Comparison of ENCODE assay signal across 14 cellular contexts in genomic region chr12:75975692-75976091, GRCh38. TPM values are rescaled to one million over a fixed set of nuclear protein-coding genes. Genes with fewer than 3 reads are reported as not detected.
DNase-seq lines count a peak whose midpoint lies in the region; ATAC-seq and TF ChIP-seq lines count a peak whose summit lies in the region.
"Had no signal": no experiment of that assay in that cellular context is flagged by ENCODE, and none has a peak within 500 bp of the region (broad histone marks: within the 10 kb centered on the region; RNA-seq: fewer than 3 reads in every experiment).

No MANE protein-coding gene starts in this region.

- H2BK120ac ChIP-seq in H9 (ENCODE audit: low read depth, low read length, poor library complexity, severe bottlenecking), result no peak overlapping the region

- H3K4me3 Mint-ChIP-seq in H9, result no peak overlapping the region
- no peak overlapping the region for H3K4me3 Mint-ChIP-seq in effector memory CD8-positive, alpha-beta T cell
- H3K4me3 Mint-ChIP-seq in MCF 10A (ENCODE audit: unreplicated experiment), result no peak overlapping the region
- H3K4me3 Mint-ChIP-seq: naive thymus-derived CD4-positive, alpha-beta T cell had no signal

- BruUV-seq in OCI-LY7 (replicated peaks; lab: Mats Ljungman, UMichigan), result no TSS peak
- no TSS peak for BruUV-seq in MCF 10A (replicated peaks; lab: Mats Ljungman, UMichigan)

- H2AK5ac ChIP-seq in H9 (ENCODE audit: insufficient read length, low read length), result no peak overlapping the region

- no peaks in the 10 kb centered on the region for H3K9me2 ChIP-seq in OCI-LY7 (ENCODE audit: insufficient read depth, low read length)

- no peak overlapping the region for H2BK20ac ChIP-seq in H9 (ENCODE audit: low read depth, low read length, poor library complexity, severe bottlenecking)

- no peak overlapping the region for H3T11ph ChIP-seq in H9 (ENCODE audit: low read length)

- H3K14ac ChIP-seq in H9 (ENCODE audit: insufficient read depth, low read length), result no peak overlapping the region

- H3K18ac ChIP-seq in H9 (ENCODE audit: insufficient read length, low read depth, low read length), result no peak overlapping the region

- H3K9me3 Mint-ChIP-seq in H9 (no peaks in the 10 kb centered on the region), MCF 10A (ENCODE audit: unreplicated experiment) (no peaks in the 10 kb centered on the region)
- no peaks in the 10 kb centered on the region for H3K9me3 Mint-ChIP-seq in effector memory CD8-positive, alpha-beta T cell

- POLR2A ChIA-PET in OCI-LY7 (lab: Charles Lee) (interaction anchor here (0.5 to 1.2 kb wide), 3 partner anchors 11 to 27 kb away, joined by 3 read pairs; no protein-coding TSS in a partner anchor), MCF 10A (lab: Yijun Ruan, JAX) (interaction anchor here (0.6 to 0.7 kb wide), 2 partner anchors 45 to 69 kb away, joined by 3 read pairs; no protein-coding TSS in a partner anchor)

- H3K27ac Mint-ChIP-seq in H9 (peak overlapping the region in 2 of 3 experiments; percentile 24 to 37; a peak in 2 of 7 replicates), MCF 10A (ENCODE audit: low read depth, unreplicated experiment) (no peak overlapping the region)
- H3K27ac Mint-ChIP-seq in effector memory CD8-positive, alpha-beta T cell, result peak overlapping the region; percentile 38 to 86

- intact Hi-C loops in OCI-LY7 (cut with micrococcal nuclease; ENCODE audit: unreplicated experiment) (no loop called here), MCF 10A (cut with micrococcal nuclease) (loop anchor here (5.0 kb wide), 1 partner anchor 353 kb away; no protein-coding TSS in a partner anchor)

- CTCF ChIA-PET in OCI-LY7 (lab: Charles Lee; ENCODE audit: unreplicated experiment), result no interaction called here
- CTCF ChIA-PET in MCF 10A (lab: Yijun Ruan, JAX), result interaction anchor here (0.6 kb wide), 1 partner anchor 102 kb away, joined by 4 read pairs; no protein-coding TSS in a partner anchor

- TF ChIP-seq CTCF in H9 (conservative IDR thresholded peaks at IDR 0.05), result no peak
- TF ChIP-seq CTCF in OCI-LY7 (conservative IDR thresholded peaks at IDR 0.05; ENCODE audit: low read length), result no peak
- no peak for TF ChIP-seq CTCF in MCF 10A (IDR thresholded peaks at IDR 0.05; ENCODE audit: unreplicated experiment)

- no peak overlapping the region for H3K4ac ChIP-seq in H9 (ENCODE audit: low read depth, low read length)

- no peaks in the 10 kb centered on the region for H3K79me1 ChIP-seq in H9 (ENCODE audit: insufficient read depth, low read depth, low read length, poor library complexity, severe bottlenecking)

- H3K79me2 ChIP-seq in H9 (ENCODE audit: insufficient read depth, low read length), result no peaks in the 10 kb centered on the region
- H3K79me2 ChIP-seq in OCI-LY7 (ENCODE audit: insufficient read depth, low read depth, low read length), result no peaks in the 10 kb centered on the region

- H3K23ac ChIP-seq in H9 (ENCODE audit: insufficient read length, low read depth, low read length), result no peak overlapping the region

- no peak overlapping the region; a peak in 1 of 22 replicates for H3K9ac ChIP-seq in BLaER1 treated with 17β-estradiol and CSF1 and Interleukin-3, amounts not matched to agents 10 nM and 100 nM
- H3K9ac ChIP-seq in H9 (ENCODE audit: extremely low read depth, insufficient read length, low read length), result no peak overlapping the region

- no peaks in the 10 kb centered on the region for H3K36me3 ChIP-seq in BLaER1 treated with 17β-estradiol and CSF1 and Interleukin-3, amounts not matched to agents 10 nM and 100 nM
- H3K36me3 ChIP-seq in OCI-LY7 (ENCODE audit: insufficient read depth, low read length), result no peaks in the 10 kb centered on the region

- no CpG with 5 or more reads among the region's 2 CpGs for WGBS in H9 (ENCODE audit: extremely low coverage, insufficient read length, low lambda C conversion rate)

- H2AFZ ChIP-seq in H9 (ENCODE audit: low read length), result no peak overlapping the region
- H2AFZ ChIP-seq in OCI-LY7 (ENCODE audit: low read length), result peak overlapping the region; percentile 56; the same call in 1 of the 2 replicates

- H3K4me2 ChIP-seq in BLaER1 treated with 17β-estradiol and CSF1 and Interleukin-3, amounts not matched to agents 10 nM and 100 nM, result peak overlapping the region in 5 of 11 experiments; percentile 0 to 80 (median 79); a peak in 7 of 22 replicates
- no peak overlapping the region for H3K4me2 ChIP-seq in H9 (ENCODE audit: insufficient read depth, insufficient read length, low read length)
- no peak overlapping the region for H3K4me2 ChIP-seq in OCI-LY7 (ENCODE audit: low read length)

- no peaks in the 10 kb centered on the region for H3K27me3 Mint-ChIP-seq in H9 (ENCODE audit: low read depth)
- H3K27me3 Mint-ChIP-seq in effector memory CD8-positive, alpha-beta T cell, result no peaks in the 10 kb centered on the region
- H3K27me3 Mint-ChIP-seq in MCF 10A (ENCODE audit: insufficient read depth, unreplicated experiment), result no peaks in the 10 kb centered on the region
- H3K27me3 Mint-ChIP-seq: naive thymus-derived CD4-positive, alpha-beta T cell had no signal

- H3K23me2 ChIP-seq in H9 (ENCODE audit: insufficient read length, low read depth, low read length, poor library complexity, severe bottlenecking), result no peaks in the 10 kb centered on the region

- no peak overlapping the region for H2BK12ac ChIP-seq in H9 (ENCODE audit: insufficient read length, low read depth, low read length)

- H3K27ac ChIP-seq in BLaER1 treated with 17β-estradiol and CSF1 and Interleukin-3, amounts not matched to agents 10 nM and 100 nM, result peak overlapping the region in 6 of 11 experiments; percentile 6 to 80 (median 55); a peak in 9 of 22 replicates
- no peak overlapping the region for H3K27ac ChIP-seq in H9 (ENCODE audit: insufficient read length, low read depth, low read length)
- no peak overlapping the region for H3K27ac ChIP-seq in OCI-LY7 (ENCODE audit: low read depth, low read length, poor library complexity, severe bottlenecking)

- H4K20me1 ChIP-seq in BLaER1 treated with 17β-estradiol and CSF1 and Interleukin-3, amounts not matched to agents 10 nM and 100 nM, result no peaks in the 10 kb centered on the region
- H4K20me1 ChIP-seq in H9 (ENCODE audit: control insufficient read depth, insufficient read depth, insufficient read length), result no peaks in the 10 kb centered on the region
- H4K20me1 ChIP-seq in OCI-LY7 (ENCODE audit: insufficient read depth, low read length), result no peaks in the 10 kb centered on the region

- H3K4me3 ChIP-seq in BLaER1 treated with 17β-estradiol and CSF1 and Interleukin-3, amounts not matched to agents 10 nM and 100 nM, result no peak overlapping the region
- no peak overlapping the region for H3K4me3 ChIP-seq in OCI-LY7 (ENCODE audit: low read depth, low read length, poor library complexity, severe bottlenecking)

- H3K36me3 Mint-ChIP-seq in H9 (ENCODE audit: insufficient read depth in 1 of 3, low read depth in 3 of 3), result peaks cover 0 to 3% (median 0%) of the 10 kb centered on the region in 3 experiments; a peak in 1 of 7 replicates
- H3K36me3 Mint-ChIP-seq in effector memory CD8-positive, alpha-beta T cell (ENCODE audit: insufficient read depth), result peaks cover 3% of the 10 kb centered on the region
- H3K36me3 Mint-ChIP-seq in MCF 10A (ENCODE audit: insufficient read depth, unreplicated experiment), result no peaks in the 10 kb centered on the region

- no peak overlapping the region for H4K91ac ChIP-seq in H9 (ENCODE audit: insufficient read length, low read depth, low read length)

- no peak for ATAC-seq in effector memory CD8-positive, alpha-beta T cell (replicated peaks)
- ATAC-seq in GM18858 (IDR thresholded peaks at IDR 0.05; ENCODE audit: unreplicated experiment), result no peak
- ATAC-seq: naive thymus-derived CD4-positive, alpha-beta T cell; sciatic nerve had no signal

- H4K5ac ChIP-seq in H9 (ENCODE audit: insufficient read length, low read depth, low read length), result no peak overlapping the region

- H4K8ac ChIP-seq in H9 (replicated peaks; ENCODE audit: insufficient read length, low read depth, low read length), result no peak overlapping the region

- H3K56ac ChIP-seq in H9 (ENCODE audit: insufficient read length, low read depth, low read length), result no peak overlapping the region

- no peak overlapping the region for H2BK5ac ChIP-seq in H9 (ENCODE audit: insufficient read length, low read length)

- DNase-seq in H9 (no peak), OCI-LY7 (ENCODE audit: low spot score) (no peak), MCF 10A (ENCODE audit: unreplicated experiment) (no peak), UCSD-AML1 (lab: John Stamatoyannopoulos, UW; ENCODE audit: unreplicated experiment) (no peak)
- no peak for DNase-seq in effector memory CD8-positive, alpha-beta T cell
- DNase-seq: activated CD8-positive, alpha-beta memory T cell treated with anti-CD3 and anti-CD28 coated beads, Interleukin-2, amount 50 U/mL, for 48 hours; effector CD8-positive, alpha-beta T cell; GF-D8; kidney; naive thymus-derived CD4-positive, alpha-beta T cell; NCI-H2081 treated with DMSO at 0.1 percent for 48 hours had no signal

- H3K4me1 ChIP-seq in BLaER1 treated with 17β-estradiol and CSF1 and Interleukin-3, amounts not matched to agents 10 nM and 100 nM, result peaks cover 13 to 73% (median 48%) of the 10 kb centered on the region in 10 experiments
- H3K4me1 ChIP-seq in H9 (ENCODE audit: insufficient read depth, low read length) (peaks cover 10% of the 10 kb centered on the region), OCI-LY7 (ENCODE audit: insufficient read depth, low read length, poor library complexity, severe bottlenecking) (peaks cover 36% of the 10 kb centered on the region)

- H3K4me1 Mint-ChIP-seq in H9 (peaks cover 36 to 45% of the 10 kb centered on the region in 2 experiments), MCF 10A (ENCODE audit: insufficient read depth, unreplicated experiment) (peaks cover 31% of the 10 kb centered on the region)
- H3K4me1 Mint-ChIP-seq in effector memory CD8-positive, alpha-beta T cell (ENCODE audit: low read depth in 2 of 2), result peaks cover 17 to 25% of the 10 kb centered on the region in 2 donors

- no peaks in the 10 kb centered on the region for H3K9me3 ChIP-seq in BLaER1 treated with 17β-estradiol and CSF1 and Interleukin-3, amounts not matched to agents 10 nM and 100 nM (replicated peaks in 1 of 11)
- H3K9me3 ChIP-seq in H9 (ENCODE audit: control insufficient read depth, low read depth, low read length) (no peaks in the 10 kb centered on the region), OCI-LY7 (ENCODE audit: low read length) (no peaks in the 10 kb centered on the region)

- H3K27me3 ChIP-seq in BLaER1 treated with 17β-estradiol and CSF1 and Interleukin-3, amounts not matched to agents 10 nM and 100 nM, result no peaks in the 10 kb centered on the region
- H3K27me3 ChIP-seq in H9 (ENCODE audit: insufficient read depth, low read length), result no peaks in the 10 kb centered on the region

- no peak overlapping the region for H2BK15ac ChIP-seq in H9 (ENCODE audit: low read depth, low read length)

RNA-seq across cellular contexts. Expression of gene PHLDA1, which starts 55.9 kb away (rescaled TPM):
- total RNA-seq in H9 (2021) (106 TPM in 2 replicates), OCI-LY7 (2022) (2.1 and 2.3 TPM in 2 replicates), MCF 10A (2022) (183 and 203 TPM in 2 replicates)
- total RNA-seq in OCI-LY7 (2014; rRNA removed; shearing (Covaris generic)), result 0.44 and 0.54 TPM in 2 replicates

Comparison
In these comparisons a context has a peak if more than half of its experiments do, and no peak if none do; other contexts are left out.
1. H3K27ac ChIP-seq: peak in BLaER1 treated with 17β-estradiol and CSF1 and Interleukin-3, amounts not matched to agents 10 nM and 100 nM (6 of 11); none in H9 (single experiment) and OCI-LY7 (single experiment).
2. RNA of gene PHLDA1, which starts 55.9 kb away (total RNA-seq): 183 to 203 TPM in MCF 10A and 106 TPM in H9; 0.44 to 2.3 TPM in OCI-LY7; every median in the first group is over 10 times any median in the second.